Comparison of ENCODE assay signal across 14 cellular contexts in the genomic region with DNA sequence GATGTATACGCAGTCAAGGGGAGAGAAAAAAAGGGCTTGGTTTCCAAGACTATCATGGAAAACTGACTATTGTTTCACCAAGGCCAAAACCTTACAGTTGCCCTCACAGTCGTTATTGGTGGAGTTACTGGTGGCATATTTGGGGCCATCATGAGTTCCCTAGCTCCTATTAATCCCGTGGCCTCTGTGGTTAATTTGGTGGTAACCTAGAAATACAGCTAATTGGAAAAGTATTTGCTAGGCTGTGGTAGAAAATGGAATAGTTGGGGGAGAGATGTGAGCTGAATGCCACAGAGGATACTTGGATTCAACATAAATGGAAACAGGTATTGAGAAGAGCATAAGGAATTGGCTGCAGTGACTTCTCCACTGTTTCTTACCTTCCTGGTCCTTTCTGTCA.
"Had no signal": no experiment of that assay in that cellular context is flagged by ENCODE, and none has a peak within 500 bp of the region (broad histone marks: within the 10 kb centered on the region; RNA-seq: fewer than 3 reads in every experiment).

No MANE protein-coding gene starts in this region.

- ATAC-seq: activated CD4-positive, CD25-positive, alpha-beta regulatory T cell treated with anti-CD3 and anti-CD28 coated beads, Interleukin-2, amount 50 U/mL, for 24 hours had no signal

- DNase-seq: activated CD4-positive, alpha-beta T cell treated with anti-CD3 and anti-CD28 coated beads, Interleukin-2, amount 50 U/mL, for 48 hours; activated gamma-delta T cell treated with Interleukin-2 at 50 U/mL for 16 hours; activated T-cell treated with anti-CD3 and anti-CD28 coated beads, Interleukin-2, amount 50 U/mL, for 48 hours; cortex of kidney; effector memory CD4-positive, alpha-beta T cell; kidney glomerular epithelial cell; pancreas; small intestine; T-helper 2 cell; tibial artery had no signal

- H3K9me3 Mint-ChIP-seq: central memory CD8-positive, alpha-beta T cell; mesothelial cell of epicardium had no signal

- H3K4me3 Mint-ChIP-seq: central memory CD8-positive, alpha-beta T cell; mesothelial cell of epicardium had no signal

- H3K36me3 Mint-ChIP-seq: mesothelial cell of epicardium had no signal

- H3K4me1 Mint-ChIP-seq: central memory CD8-positive, alpha-beta T cell had no signal

- H3K4me3 ChIP-seq: hepatocyte, pancreas, tibial artery had no signal
